Comparison of ENCODE assay signal across 1 cellular context in genomic region chr5:177403826-177404640, GRCh38.
TF ChIP-seq lines count a peak whose summit lies in the region.

No MANE protein-coding gene starts in this region.

TF ChIP-seq in GM12878, 131 proteins besides CTCF, POLR2A, EP300 and RAD21 (continues in another document):
- TF ChIP-seq IRF5 (IDR thresholded peaks at IDR 0.05; ENCODE audit: borderline replicate concordance) (no peak), NKRF (conservative IDR thresholded peaks at IDR 0.05) (peak; percentile 84), IKZF2 (IDR thresholded peaks at IDR 0.05) (no peak; a peak in 1 of 4 replicates), CEBPB (IDR thresholded peaks at IDR 0.05; ENCODE audit: borderline replicate concordance in 1 of 2, low read depth in 2 of 2, low read length in 2 of 2) (no peak), LARP7 (IDR thresholded peaks at IDR 0.05) (peak; percentile 49; the same call in 1 of the 2 replicates), ETV6 (conservative IDR thresholded peaks at IDR 0.05 in 1 of 2, IDR thresholded peaks at IDR 0.05 in 1 of 2; ENCODE audit: borderline replicate concordance in 1 of 2, low read depth in 1 of 2) (0 out of 4 replicates have a peak, but pooled peaks of 1 of the 2 experiments have one; percentile 8), GATAD2B (conservative IDR thresholded peaks at IDR 0.05; ENCODE audit: low read depth) (peak; percentile 78), ZNF207 (IDR thresholded peaks at IDR 0.05; ENCODE audit: borderline replicate concordance) (no peak; the same call in 1 of the 2 replicates), RUNX3 (IDR thresholded peaks at IDR 0.05; ENCODE audit: low read length) (peak; percentile 8; the same call in 1 of the 2 replicates), BRCA1 (IDR thresholded peaks at IDR 0.05; ENCODE audit: low read depth, low read length) (no peak), IKZF1 (conservative IDR thresholded peaks at IDR 0.05) (peak; percentile 14), RBBP5 (conservative IDR thresholded peaks at IDR 0.05) (no peak), SRF (IDR thresholded peaks at IDR 0.05; ENCODE audit: low read depth in 2 of 2, low read length in 2 of 2) (no peak), GABPA (IDR thresholded peaks at IDR 0.05; ENCODE audit: low read depth) (no peak), ESRRA (IDR thresholded peaks at IDR 0.05; ENCODE audit: low read length) (no peak), FOXK2 (IDR thresholded peaks at IDR 0.05) (no peak), NR2C1 (IDR thresholded peaks at IDR 0.05) (no peak), IRF3 (IDR thresholded peaks at IDR 0.05) (no peak), ZNF622 (IDR thresholded peaks at IDR 0.05) (no peak), ZBED1 (IDR thresholded peaks at IDR 0.05; ENCODE audit: borderline replicate concordance) (no peak), ZBTB40 (IDR thresholded peaks at IDR 0.05; ENCODE audit: borderline replicate concordance) (no peak), JUND (IDR thresholded peaks at IDR 0.05; ENCODE audit: low read depth, low read length) (no peak), POLR2AphosphoS2 (IDR thresholded peaks at IDR 0.05; ENCODE audit: low read depth, low read length) (no peak), SREBF1 (IDR thresholded peaks at IDR 0.05; ENCODE audit: low read length) (no peak), FOS (IDR thresholded peaks at IDR 0.05; ENCODE audit: borderline replicate concordance, extremely low read depth, insufficient read length) (no peak), TARDBP (IDR thresholded peaks at IDR 0.05; ENCODE audit: borderline replicate concordance) (no peak), USF1 (IDR thresholded peaks at IDR 0.05; ENCODE audit: borderline replicate concordance, extremely low read length, insufficient read depth, low read depth, low read length) (no peak), RB1 (IDR thresholded peaks at IDR 0.05; ENCODE audit: borderline replicate concordance) (peak; percentile 54; the same call in 1 of the 2 replicates), RELB (IDR thresholded peaks at IDR 0.05; ENCODE audit: low read depth) (no peak), SPI1 (IDR thresholded peaks at IDR 0.05; ENCODE audit: borderline replicate concordance, insufficient read depth, low read depth, low read length) (0 out of 2 replicates have a peak, but pooled peaks have one; percentile 38), STAT1 (conservative IDR thresholded peaks at IDR 0.05) (0 out of 2 replicates have a peak, but pooled peaks have one; percentile 25), TCF7 (IDR thresholded peaks at IDR 0.05; ENCODE audit: borderline replicate concordance) (no peak), MTA2 (IDR thresholded peaks at IDR 0.05; ENCODE audit: low read depth) (no peak), SMC3 (IDR thresholded peaks at IDR 0.05; ENCODE audit: borderline replicate concordance, low read length) (peak; percentile 76), CHD1 (IDR thresholded peaks at IDR 0.05; ENCODE audit: low read depth, low read length) (no peak), RCOR1 (conservative IDR thresholded peaks at IDR 0.05; ENCODE audit: low read depth, low read length) (no peak), CEBPZ (IDR thresholded peaks at IDR 0.05; ENCODE audit: low read depth, low read length) (no peak), SREBF2 (IDR thresholded peaks at IDR 0.05; ENCODE audit: low read length) (no peak), NBN (IDR thresholded peaks at IDR 0.05) (no peak; the same call in 1 of the 2 replicates), MYB (IDR thresholded peaks at IDR 0.05; ENCODE audit: borderline replicate concordance, low read depth, low read length) (no peak), SMAD5 (IDR thresholded peaks at IDR 0.05; ENCODE audit: low read depth) (no peak), HCFC1 (IDR thresholded peaks at IDR 0.05; ENCODE audit: low read length) (peak; percentile 40; the same call in 1 of the 2 replicates), ZSCAN29 (IDR thresholded peaks at IDR 0.05) (no peak), KLF5 (IDR thresholded peaks at IDR 0.05; ENCODE audit: partially characterized antibody) (peak; percentile 28), STAT3 (IDR thresholded peaks at IDR 0.05; ENCODE audit: low read depth, low read length) (no peak), BCLAF1 (IDR thresholded peaks at IDR 0.05) (no peak)
